ENCODE assay signal across 8 cellular contexts in the genomic region with DNA sequence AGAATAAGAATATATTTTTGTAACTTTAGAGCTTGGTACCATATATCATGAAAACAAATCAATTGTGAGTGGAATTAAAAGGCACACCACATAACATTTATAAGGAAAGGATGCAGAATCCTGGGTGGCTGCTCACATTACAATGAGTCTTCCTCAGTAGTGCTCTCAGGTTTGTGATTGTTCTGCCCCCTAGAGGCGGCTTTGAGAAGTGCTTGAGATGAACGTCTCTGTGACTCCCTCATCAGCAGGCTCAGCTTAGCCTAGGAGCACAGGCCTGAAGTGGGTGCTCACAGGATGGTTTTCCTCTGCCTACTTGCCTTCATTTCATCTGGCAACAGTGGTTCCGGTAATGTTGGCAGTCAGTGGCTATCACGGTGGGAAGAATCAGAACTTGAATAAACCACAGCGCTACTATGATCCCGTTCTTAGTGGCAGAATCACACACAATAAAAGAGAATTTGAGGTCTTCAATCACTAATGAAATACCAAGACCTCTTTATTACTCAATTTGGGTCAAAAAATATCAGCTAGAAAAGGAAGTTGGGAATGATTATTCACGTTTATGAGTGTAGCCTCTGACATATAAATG. TPM values are rescaled to one million over a fixed set of nuclear protein-coding genes. Genes with fewer than 3 reads are reported as not detected.
DNase-seq lines count a peak whose midpoint lies in the region; ATAC-seq and TF ChIP-seq lines count a peak whose summit lies in the region.

No MANE protein-coding gene starts in this region.

- WGBS in body of pancreas, 2 donors, result 29 to 30% methylated on average over 7 of the region's 7 CpGs

- peaks cover 0 to 4% (median 0%) of the 10 kb centered on the region in 3 donors for H3K9me3 ChIP-seq in body of pancreas

- no peaks in the 10 kb centered on the region for H3K27me3 ChIP-seq in body of pancreas

- no peak overlapping the region for H3K4me3 ChIP-seq in body of pancreas

- peak; percentile 61 to 90 (median 73) for TF ChIP-seq CTCF in body of pancreas (IDR thresholded peaks at IDR 0.05)

- ATAC-seq in GM18502 (IDR thresholded peaks at IDR 0.05; ENCODE audit: poor library complexity, unreplicated experiment) (peak; percentile 98), HG02885 (IDR thresholded peaks at IDR 0.05; ENCODE audit: poor library complexity, unreplicated experiment) (peak; percentile 100), body of pancreas (peak; percentile 85)

- peak; percentile 67 for DNase-seq in 8988T
- peak; percentile 72 for DNase-seq in NCI-H146 (lab: John Stamatoyannopoulos, UW)
- DNase-seq in T1000 (lab: John Stamatoyannopoulos, UW), result peak; percentile 27
- DNase-seq in body of pancreas, result peak; percentile 79 to 89 (median 84)
- peak; percentile 88 for DNase-seq in iPS-NIHi11 (ENCODE audit: low spot score)
- peak; percentile 62 to 84 (median 64) for DNase-seq in stimulated activated CD4-positive, alpha-beta T cell treated with anti-CD3 and anti-CD28 coated beads, Interleukin-12 subunit alpha, Interleukin-12 subunit beta, amount 100 ng/mL, for 48 hours (ENCODE audit: low read depth in 2 of 3, low spot score in 1 of 3)

- no peaks in the 10 kb centered on the region for H3K36me3 ChIP-seq in body of pancreas (replicated peaks in 1 of 2; ENCODE audit: insufficient read depth in 1 of 2, low read depth in 2 of 2)

- intact Hi-C loops in body of pancreas (cut with DNase I), result loop anchor here (10.0 kb wide), 1 partner anchor 168 kb away; no protein-coding TSS in a partner anchor

- no peak overlapping the region for H3K27ac ChIP-seq in body of pancreas

- TF ChIP-seq POLR2A in body of pancreas (IDR thresholded peaks at IDR 0.05), result no peak

- H3K4me1 ChIP-seq in body of pancreas, result peaks cover 8% of the 10 kb centered on the region

RNA-seq across cellular contexts. Expression of a gene that starts 38.1 kb away (rescaled TPM):
- under 1 TPM; 0.52 to 0.66 TPM for total RNA-seq in body of pancreas

RNA-seq across cellular contexts. Expression of a gene that starts 38.2 kb away (rescaled TPM):
- not detected for total RNA-seq in body of pancreas

Comparison
In these comparisons a context has a peak if more than half of its experiments do, and no peak if none do; other contexts are left out.
1. DNase-seq: peak in every context shown above with its lines; median percentile 88 in iPS-NIHi11; 84 in body of pancreas; 72 in NCI-H146; 67 in 8988T; 64 in stimulated activated CD4-positive, alpha-beta T cell treated with anti-CD3 and anti-CD28 coated beads, Interleukin-12 subunit alpha, Interleukin-12 subunit beta, amount 100 ng/mL, for 48 hours; 27 in T1000.